Comparison of ENCODE assay signal across 8 cellular contexts in the genomic region with DNA sequence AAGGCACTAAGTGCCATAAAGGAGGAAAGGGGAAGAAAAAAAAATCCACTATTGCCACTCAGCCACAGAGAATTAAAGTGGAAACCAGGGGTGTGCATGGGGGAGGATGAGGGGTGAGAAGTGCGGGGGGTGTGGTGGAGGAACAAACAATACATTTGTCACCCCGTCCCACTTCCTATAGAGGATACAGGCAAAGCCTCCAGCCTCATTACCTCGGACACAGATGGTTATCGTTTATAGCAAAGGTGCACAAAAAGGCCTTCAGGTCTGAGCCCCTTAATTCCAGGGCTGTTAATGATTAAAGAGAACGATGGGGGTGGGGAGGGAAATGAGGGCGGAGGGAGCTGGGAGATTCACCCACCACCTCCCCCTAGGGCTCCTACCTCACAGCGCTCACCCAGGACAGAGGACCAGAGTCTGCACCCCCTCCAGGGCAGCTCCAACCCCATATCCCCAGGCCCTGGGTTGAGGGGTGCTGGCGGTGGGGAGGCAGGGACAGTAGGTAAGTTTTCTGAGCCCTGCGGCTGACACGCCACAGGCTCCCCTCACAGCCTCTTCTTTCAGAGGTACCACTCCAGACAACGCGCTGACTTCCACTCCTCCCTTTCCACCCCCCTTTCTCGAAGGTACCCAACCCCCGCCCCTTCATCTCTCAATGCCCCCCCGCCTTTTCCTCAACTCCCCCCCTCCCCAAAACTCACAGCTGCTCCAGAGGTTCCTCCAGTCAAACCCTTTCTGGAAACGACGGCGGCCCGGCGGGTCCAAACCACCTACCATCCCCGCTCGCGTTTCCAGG. TPM values are rescaled to one million over a fixed set of nuclear protein-coding genes. Genes with fewer than 3 reads are reported as not detected.
DNase-seq lines count a peak whose midpoint lies in the region; ATAC-seq and TF ChIP-seq lines count a peak whose summit lies in the region.

No MANE protein-coding gene starts in this region.

- CTCF ChIA-PET in activated CD4-positive, alpha-beta memory T cell treated with anti-CD3 and anti-CD28 coated beads for 36 hours (lab: Charles Lee), result interaction anchor here (0.6 to 1.4 kb wide), 4 partner anchors 39 to 100 kb away, joined by 3 to 6 read pairs (median 4); no protein-coding TSS in a partner anchor

- peaks cover 5% of the 10 kb centered on the region for H3K36me3 ChIP-seq in GM23338 (ENCODE audit: insufficient read depth)
- H3K36me3 ChIP-seq in psoas muscle (ENCODE audit: insufficient read depth in 1 of 2, low read depth in 1 of 2), result peaks cover 5 to 17% of the 10 kb centered on the region in 2 donors

- H3F3A ChIP-seq in GM23338 (replicated peaks; ENCODE audit: low read depth), result no peaks in the 10 kb centered on the region

- ATAC-seq in GM23338 (peak; percentile 6; the same call in 2 of the 3 replicates), foreskin keratinocyte (peak; percentile 1), psoas muscle (no peak), GM19397 (IDR thresholded peaks at IDR 0.05; ENCODE audit: unreplicated experiment) (no peak), omental fat pad (ENCODE audit: low FRiP score) (no peak)

- H3K4me2 ChIP-seq in GM23338, result peak overlapping the region; percentile 96

- H3K27ac ChIP-seq in 22Rv1 (peak overlapping the region; percentile 92), GM23338 (ENCODE audit: low read depth) (peak overlapping the region; percentile 69; the same call in 1 of the 2 replicates), foreskin keratinocyte (peak overlapping the region; percentile 85), psoas muscle (peak overlapping the region; percentile 96)

- intact Hi-C loops in activated CD4-positive, alpha-beta memory T cell treated with anti-CD3 and anti-CD28 coated beads for 36 hours (cut with micrococcal nuclease), result loop anchor here (1.0 to 10.0 kb wide), 5 partner anchors 20 to 405 kb away; partner anchors contain the start of genes ERI2 and REXO5
- intact Hi-C loops in psoas muscle (cut with DNase I), result loop anchor here (5.0 kb wide), 3 partner anchors 32 to 92 kb away; partner anchors contain the start of genes ERI2 (in 1 of the 2) and REXO5 (in 1 of the 2)

- peaks cover 17% of the 10 kb centered on the region for H4K20me1 ChIP-seq in GM23338 (replicated peaks; ENCODE audit: insufficient read depth)

- H3K4me1 ChIP-seq in GM23338 (ENCODE audit: insufficient read depth), result peaks cover 43% of the 10 kb centered on the region
- H3K4me1 ChIP-seq in foreskin keratinocyte, result peaks cover 33% of the 10 kb centered on the region
- peaks cover 34% of the 10 kb centered on the region for H3K4me1 ChIP-seq in psoas muscle

- WGBS in psoas muscle, 3 donors, result 0 to 1% (median 1%) methylated on average over 14 to 23 of the region's 23 CpGs

- DNase-seq in GM23338 (ENCODE audit: low spot score) (no peak), foreskin keratinocyte (no peak), psoas muscle (peak in 1 of 2 donors; percentile 62), NCI-H2107 treated with DMSO at 0.1 percent for 48 hours (lab: John Stamatoyannopoulos, UW; ENCODE audit: unreplicated experiment) (no peak), omental fat pad (ENCODE audit: low spot score) (no peak)
- no peak for DNase-seq in activated CD4-positive, alpha-beta memory T cell treated with anti-CD3 and anti-CD28 coated beads for 36 hours

- H3K9me3 ChIP-seq in psoas muscle, result no peaks in the 10 kb centered on the region

- H3K36me3 Mint-ChIP-seq in GM23338 (ENCODE audit: low read depth), result peaks cover 24% of the 10 kb centered on the region
- peaks cover 24% of the 10 kb centered on the region for H3K36me3 Mint-ChIP-seq in activated CD4-positive, alpha-beta memory T cell treated with anti-CD3 and anti-CD28 coated beads for 36 hours

- POLR2A ChIA-PET in activated CD4-positive, alpha-beta memory T cell treated with anti-CD3 and anti-CD28 coated beads for 36 hours (lab: Charles Lee), result interaction anchor here (0.7 to 3.2 kb wide), 12 partner anchors 10 to 158 kb away, joined by 3 to 28 read pairs (median 4); partner anchors contain the start of genes ERI2, REXO5 and THUMPD1

- H3K4me3 ChIP-seq in GM23338 (peak overlapping the region; percentile 88), psoas muscle (peak overlapping the region; percentile 91)

- H3K79me2 ChIP-seq in GM23338 (replicated peaks; ENCODE audit: insufficient read depth), result peaks cover 81% of the 10 kb centered on the region

- H3K9me3 Mint-ChIP-seq in GM23338, result peaks cover 2% of the 10 kb centered on the region; the same call in 1 of the 3 replicates
- H3K9me3 Mint-ChIP-seq in activated CD4-positive, alpha-beta memory T cell treated with anti-CD3 and anti-CD28 coated beads for 36 hours, result no peaks in the 10 kb centered on the region

- H3K27ac Mint-ChIP-seq in GM23338, result peak overlapping the region; percentile 34
- H3K27ac Mint-ChIP-seq in activated CD4-positive, alpha-beta memory T cell treated with anti-CD3 and anti-CD28 coated beads for 36 hours, result peak overlapping the region; percentile 93

- TF ChIP-seq CTCF in 22Rv1 (IDR thresholded peaks at IDR 0.05) (no peak), GM23338 (conservative IDR thresholded peaks at IDR 0.05; ENCODE audit: low read depth in 2 of 2) (no peak), foreskin keratinocyte (conservative IDR thresholded peaks at IDR 0.05) (no peak), psoas muscle (IDR thresholded peaks at IDR 0.05) (no peak), omental fat pad (IDR thresholded peaks at IDR 0.05) (no peak)

- H3K9me2 ChIP-seq in GM23338 (ENCODE audit: insufficient read depth), result no peaks in the 10 kb centered on the region

- no peak overlapping the region for H2AFZ ChIP-seq in GM23338

- H3K27me3 ChIP-seq in GM23338 (ENCODE audit: insufficient read depth), result no peaks in the 10 kb centered on the region
- no peaks in the 10 kb centered on the region for H3K27me3 ChIP-seq in foreskin keratinocyte
- H3K27me3 ChIP-seq in psoas muscle (ENCODE audit: insufficient read depth in 3 of 3, low read length in 2 of 3), result no peaks in the 10 kb centered on the region

- H3K4me3 Mint-ChIP-seq in GM23338, result peak overlapping the region; percentile 89
- peak overlapping the region; percentile 81 for H3K4me3 Mint-ChIP-seq in activated CD4-positive, alpha-beta memory T cell treated with anti-CD3 and anti-CD28 coated beads for 36 hours

- H3K4me1 Mint-ChIP-seq in GM23338, result peaks cover 50% of the 10 kb centered on the region
- H3K4me1 Mint-ChIP-seq in activated CD4-positive, alpha-beta memory T cell treated with anti-CD3 and anti-CD28 coated beads for 36 hours (ENCODE audit: low read depth), result peaks cover 65% of the 10 kb centered on the region

- H3K27me3 Mint-ChIP-seq in GM23338 (ENCODE audit: insufficient read depth, low read depth, poor library complexity), result peaks cover 7% of the 10 kb centered on the region
- no peaks in the 10 kb centered on the region for H3K27me3 Mint-ChIP-seq in activated CD4-positive, alpha-beta memory T cell treated with anti-CD3 and anti-CD28 coated beads for 36 hours

TF ChIP-seq in GM23338, 12 proteins besides CTCF, POLR2A, EP300 and RAD21 (continues in another document):
- TF ChIP-seq ZNF114 (CRISPR knock-in tag; IDR thresholded peaks at IDR 0.05) (no peak), JUNB (IDR thresholded peaks at IDR 0.05; ENCODE audit: unreplicated experiment) (no peak), STAT1 (IDR thresholded peaks at IDR 0.05; ENCODE audit: unreplicated experiment) (no peak)

RNA-seq across cellular contexts. Expression of gene DCUN1D3, which starts 0.5 kb away (rescaled TPM):
- 13.7 and 16.0 TPM in 2 replicates for total RNA-seq in GM23338 (2014; rRNA removed; shearing (Covaris generic))
- 8.0 and 8.5 TPM in 2 replicates for polyA plus RNA-seq in GM23338 (2016; fragmentation: Nextera tagmentation; extraction: Ambion mirVana)
- 1 to 10 TPM; 5.9 TPM for total RNA-seq in activated CD4-positive, alpha-beta memory T cell treated with anti-CD3 and anti-CD28 coated beads for 36 hours
- 10.9 and 11.3 TPM in 2 replicates for total RNA-seq in foreskin keratinocyte
- 2.9 and 3.5 TPM in 2 replicates for polyA plus RNA-seq in foreskin keratinocyte
- 10 to 100 TPM in 2 of 4 donors, 1 to 10 TPM in 2; 6.8 to 19.6 (median 11.6) TPM for total RNA-seq in psoas muscle
- polyA plus RNA-seq in psoas muscle, result 1 to 10 TPM; 2.2 to 8.7 (median 8.6) TPM
- total RNA-seq in omental fat pad, result 100 to 1,000 TPM in 1 of 4 donors, 10 to 100 TPM in 3; 37.4 to 103 (median 79.9) TPM

RNA-seq across cellular contexts. Expression of gene LYRM1, which starts 0.9 kb away (rescaled TPM):
- total RNA-seq in GM23338 (2014; rRNA removed; shearing (Covaris generic)), result 18.7 and 19.4 TPM in 2 replicates
- 24.8 and 24.9 TPM in 2 replicates for polyA plus RNA-seq in GM23338 (2016; fragmentation: Nextera tagmentation; extraction: Ambion mirVana)
- total RNA-seq in activated CD4-positive, alpha-beta memory T cell treated with anti-CD3 and anti-CD28 coated beads for 36 hours, result 10 to 100 TPM; 26.5 to 28.0 TPM
- 24.9 and 25.3 TPM in 2 replicates for total RNA-seq in foreskin keratinocyte
- 19.1 and 19.7 TPM in 2 replicates for polyA plus RNA-seq in foreskin keratinocyte
- 10 to 100 TPM; 27.2 to 47.9 (median 32.7) TPM for total RNA-seq in psoas muscle
- 10 to 100 TPM; 33.6 to 54.0 (median 53.8) TPM for polyA plus RNA-seq in psoas muscle
- total RNA-seq in omental fat pad, result 10 to 100 TPM; 31.3 to 68.3 (median 50.3) TPM

Comparison
In these comparisons a context has a peak if more than half of its experiments do, and no peak if none do; other contexts are left out.
1. ATAC-seq: peak in GM23338 (single experiment) and foreskin keratinocyte (single experiment); none in psoas muscle (0 of 4), GM19397 (single experiment) and omental fat pad (single experiment).
2. Peak in every context shown above with its lines, with median percentiles within 50 percentile points of each other: H3K27ac ChIP-seq.